Comparison of ENCODE assay signal across 18 cellular contexts in the genomic region with DNA sequence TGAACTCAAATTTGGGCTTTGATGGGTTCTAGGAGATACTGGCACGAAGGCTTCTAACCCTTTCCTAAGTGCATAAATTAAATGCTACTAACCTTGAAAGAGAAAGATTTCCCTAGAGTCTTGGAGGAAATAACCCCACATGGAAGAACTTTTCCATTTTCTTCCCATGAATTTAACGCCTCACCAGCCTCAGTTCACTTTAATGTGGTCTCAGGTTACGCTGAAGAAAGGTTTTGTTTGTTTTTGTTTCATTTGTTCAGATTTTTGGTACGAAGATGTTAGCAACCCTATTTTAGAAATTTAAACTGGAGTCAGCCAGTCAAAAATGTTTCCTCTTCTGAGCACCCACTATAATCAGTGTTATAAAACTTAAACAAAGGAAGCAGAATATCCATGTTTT. TPM values are rescaled to one million over a fixed set of nuclear protein-coding genes. Genes with fewer than 3 reads are reported as not detected.
DNase-seq lines count a peak whose midpoint lies in the region; ATAC-seq, FAIRE-seq and TF ChIP-seq lines count a peak whose summit lies in the region.
"Had no signal": no experiment of that assay in that cellular context is flagged by ENCODE, and none has a peak within 500 bp of the region (broad histone marks: within the 10 kb centered on the region; RNA-seq: fewer than 3 reads in every experiment).

No MANE protein-coding gene starts in this region.

- no peak for TF ChIP-seq CTCF in D721Med (IDR thresholded peaks at IDR 0.05; ENCODE audit: insufficient read depth, missing control alignments)
- no peak for TF ChIP-seq CTCF in WTC11 (IDR thresholded peaks at IDR 0.05)
- no peak for TF ChIP-seq CTCF in mesothelial cell of epicardium (IDR thresholded peaks at IDR 0.05; ENCODE audit: unreplicated experiment)

- H3K36me3 Mint-ChIP-seq in WTC11 (no peaks in the 10 kb centered on the region), mesothelial cell of epicardium (peaks cover 6% of the 10 kb centered on the region), immature natural killer cell (peaks cover 6 to 19% (median 14%) of the 10 kb centered on the region in 3 donors)
- peaks cover 32% of the 10 kb centered on the region for H3K36me3 Mint-ChIP-seq in stimulated activated effector memory CD8-positive, alpha-beta T cell treated with anti-CD3 and anti-CD28 coated beads, Interleukin-12 subunit alpha, Interleukin-12 subunit beta, amount 100 ng/mL, for 72 hours

- peak; percentile 82 for FAIRE-seq in D721Med (lab: Jason Lieb, UNC)
- FAIRE-seq: A549 had no signal

- H3K4me1 Mint-ChIP-seq in WTC11 (peaks cover 5% of the 10 kb centered on the region), mesothelial cell of epicardium (peaks cover 35% of the 10 kb centered on the region), immature natural killer cell (peaks cover 4 to 7% of the 10 kb centered on the region in 2 donors)
- no peaks in the 10 kb centered on the region for H3K4me1 Mint-ChIP-seq in stimulated activated effector memory CD8-positive, alpha-beta T cell treated with anti-CD3 and anti-CD28 coated beads, Interleukin-12 subunit alpha, Interleukin-12 subunit beta, amount 100 ng/mL, for 72 hours

- ATAC-seq in WTC11 (no peak), HG03097 (IDR thresholded peaks at IDR 0.05; ENCODE audit: low FRiP score, unreplicated experiment) (no peak), GM21367 (IDR thresholded peaks at IDR 0.05; ENCODE audit: unreplicated experiment) (no peak)
- no peak for ATAC-seq in stimulated activated effector memory CD8-positive, alpha-beta T cell treated with anti-CD3 and anti-CD28 coated beads, Interleukin-12 subunit alpha, Interleukin-12 subunit beta, amount 100 ng/mL, for 72 hours
- ATAC-seq: A549 had no signal

- H3K9me3 Mint-ChIP-seq in WTC11 = no peaks in the 10 kb centered on the region
- H3K9me3 Mint-ChIP-seq in mesothelial cell of epicardium = peaks cover 8% of the 10 kb centered on the region
- H3K9me3 Mint-ChIP-seq in stimulated activated effector memory CD8-positive, alpha-beta T cell treated with anti-CD3 and anti-CD28 coated beads, Interleukin-12 subunit alpha, Interleukin-12 subunit beta, amount 100 ng/mL, for 72 hours = no peaks in the 10 kb centered on the region
- H3K9me3 Mint-ChIP-seq in immature natural killer cell = no peaks in the 10 kb centered on the region
- H3K9me3 Mint-ChIP-seq: H9 had no signal

- POLR2A ChIA-PET in WTC11 (lab: Charles Lee) = no interaction called here

- H3K27ac Mint-ChIP-seq in WTC11 = peak overlapping the region; percentile 31; the same call in 1 of the 2 replicates
- peak overlapping the region; percentile 77 for H3K27ac Mint-ChIP-seq in mesothelial cell of epicardium
- H3K27ac Mint-ChIP-seq in stimulated activated effector memory CD8-positive, alpha-beta T cell treated with anti-CD3 and anti-CD28 coated beads, Interleukin-12 subunit alpha, Interleukin-12 subunit beta, amount 100 ng/mL, for 72 hours = no peak overlapping the region
- H3K27ac Mint-ChIP-seq in immature natural killer cell = no peak overlapping the region
- H3K27ac Mint-ChIP-seq: H9 had no signal

- no peaks in the 10 kb centered on the region for H3K27me3 Mint-ChIP-seq in WTC11 (ENCODE audit: low read depth)
- H3K27me3 Mint-ChIP-seq in mesothelial cell of epicardium (ENCODE audit: low read depth) = no peaks in the 10 kb centered on the region
- H3K27me3 Mint-ChIP-seq in immature natural killer cell (ENCODE audit: low read depth in 3 of 3) = no peaks in the 10 kb centered on the region

- H3K4me3 Mint-ChIP-seq in WTC11 (no peak overlapping the region), mesothelial cell of epicardium (no peak overlapping the region), immature natural killer cell (no peak overlapping the region)
- no peak overlapping the region for H3K4me3 Mint-ChIP-seq in stimulated activated effector memory CD8-positive, alpha-beta T cell treated with anti-CD3 and anti-CD28 coated beads, Interleukin-12 subunit alpha, Interleukin-12 subunit beta, amount 100 ng/mL, for 72 hours
- H3K4me3 Mint-ChIP-seq: H9 had no signal

- CTCF ChIA-PET in WTC11 (lab: Charles Lee) = interaction anchor here (1.2 to 2.2 kb wide), 2 partner anchors 213 to 436 kb away, joined by 4 to 15 read pairs; no protein-coding TSS in a partner anchor

- no peak for DNase-seq in D721Med (ENCODE audit: insufficient read length, low spot score)
- DNase-seq in M059J (ENCODE audit: low read depth) = peak; percentile 44
- no peak for DNase-seq in WTC11 (ENCODE audit: low spot score)
- DNase-seq in mesothelial cell of epicardium (ENCODE audit: low spot score in 2 of 2, unreplicated experiment in 2 of 2) = no peak
- no peak for DNase-seq in stimulated activated effector memory CD8-positive, alpha-beta T cell treated with anti-CD3 and anti-CD28 coated beads, Interleukin-12 subunit alpha, Interleukin-12 subunit beta, amount 100 ng/mL, for 72 hours (ENCODE audit: low spot score in 2 of 2)
- DNase-seq in immature natural killer cell = no peak
- DNase-seq: EL; H9; KBM-7; NCI-H1436; NCI-H2029 treated with DMSO at 0.1 percent for 48 hours; NCI-H226; NK-92 treated with Interleukin-12 subunit alpha and Interleukin-12 subunit beta, amount 100 ng/mL, for 24 hours; RPMI8226; SIG-M5 had no signal

TF ChIP-seq in WTC11, 78 proteins besides CTCF, POLR2A, EP300 and RAD21:
- TF ChIP-seq FOXJ3 (CRISPR knock-in tag; IDR thresholded peaks at IDR 0.05; ENCODE audit: borderline replicate concordance) (no peak), ZNF532 (CRISPR knock-in tag; IDR thresholded peaks at IDR 0.05; ENCODE audit: borderline replicate concordance) (no peak), JUN (CRISPR knock-in tag; IDR thresholded peaks at IDR 0.05) (no peak)
TF ChIP-seq in WTC11: peak in this region for 0.

RNA-seq across cellular contexts. Expression of gene METTL4, which starts 30.7 kb away (rescaled TPM):
- total RNA-seq in M059J (2014; rRNA removed; shearing (Covaris generic)) = 7.9 and 11.7 TPM in 2 replicates
- total RNA-seq in WTC11 (2021) (9.8 to 14.7 TPM (median 10.5 TPM) in 3 replicates), mesothelial cell of epicardium (9.6 to 14.4 TPM (median 10.7 TPM) in 3 replicates)
- polyA plus RNA-seq in immature natural killer cell = 10 to 100 TPM in 1 of 3 donors, 1 to 10 TPM in 2; 6.0 to 12.0 (median 6.8) TPM

RNA-seq across cellular contexts. Expression of gene NDC80, which starts 30.8 kb away (rescaled TPM):
- 52.0 and 65.8 TPM in 2 replicates for total RNA-seq in M059J (2014; rRNA removed; shearing (Covaris generic))
- total RNA-seq in WTC11 (2021) = 36.6 to 43.0 TPM (median 36.9 TPM) in 3 replicates
- total RNA-seq in mesothelial cell of epicardium = 13.4 to 16.1 TPM (median 15.0 TPM) in 3 replicates
- polyA plus RNA-seq in immature natural killer cell = 1 to 10 TPM; 1.6 to 2.7 (median 2.6) TPM

Comparison
In these comparisons a context has a peak if more than half of its experiments do, and no peak if none do; other contexts are left out.
1. H3K27ac Mint-ChIP-seq: peak in WTC11 (single experiment) and mesothelial cell of epicardium (single experiment); none in stimulated activated effector memory CD8-positive, alpha-beta T cell treated with anti-CD3 and anti-CD28 coated beads, Interleukin-12 subunit alpha, Interleukin-12 subunit beta, amount 100 ng/mL, for 72 hours (single experiment) and immature natural killer cell (0 of 6).